Comparison of ENCODE assay signal across 21 cellular contexts in the genomic region with DNA sequence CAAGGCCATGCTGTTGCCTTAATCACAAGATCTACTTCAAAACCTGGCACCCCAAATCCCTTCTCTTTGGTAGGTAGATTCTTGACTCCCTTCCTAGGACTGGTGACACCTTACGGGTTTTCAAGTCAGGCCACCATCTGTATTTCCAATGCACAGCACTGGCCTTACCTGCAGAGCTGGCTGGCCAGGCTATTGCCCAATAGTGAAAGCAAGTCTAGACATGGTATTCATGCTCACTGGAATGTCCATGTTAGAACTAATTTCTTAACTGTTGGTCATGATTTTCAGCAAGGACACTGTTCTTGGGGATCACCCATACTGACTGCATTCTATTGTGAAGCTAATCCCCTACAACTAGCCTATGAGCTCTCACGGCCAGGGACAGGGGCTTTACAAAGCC.
"Had no signal": no experiment of that assay in that cellular context is flagged by ENCODE, and none has a peak within 500 bp of the region (broad histone marks: within the 10 kb centered on the region; RNA-seq: fewer than 3 reads in every experiment).

No MANE protein-coding gene starts in this region.

- H3K36me3 ChIP-seq: colonic mucosa, esophagus squamous epithelium, left ventricle myocardium inferior, neutrophil, sigmoid colon, vagina had no signal

- H3K4me1 Mint-ChIP-seq: endodermal cell, immature natural killer cell, naive B cell, nephron had no signal

- H3K4me3 Mint-ChIP-seq: endodermal cell, immature natural killer cell, naive B cell, nephron, type B pancreatic cell had no signal

- H3K36me3 Mint-ChIP-seq: immature natural killer cell, naive B cell, type B pancreatic cell had no signal

- ATAC-seq: foreskin keratinocyte had no signal

- H3K27ac ChIP-seq: colonic mucosa, esophagus squamous epithelium, foreskin keratinocyte, left ventricle myocardium inferior, neutrophil, sigmoid colon, skin epidermis, vagina had no signal

- DNase-seq: colonic mucosa; dermis blood vessel endothelial cell; endodermal cell; esophagus squamous epithelium; foreskin keratinocyte; immature natural killer cell; left ventricle myocardium inferior; mesendoderm; naive B cell; sigmoid colon; stimulated activated CD4-positive, alpha-beta T cell treated with anti-CD3 and anti-CD28 coated beads, Interleukin-2, amount 100 ng/mL, for 24 hours; stimulated activated CD4-positive, alpha-beta T cell treated with anti-CD3 and anti-CD28 coated beads, Interleukin-4, amount 100 ng/mL, for 4 hours; stimulated activated naive CD4-positive, alpha-beta T cell treated with Interleukin-2 at 50 U/mL for 16 hours had no signal

- H3K4me1 ChIP-seq: colonic mucosa, foreskin keratinocyte, left ventricle myocardium inferior, sigmoid colon, vagina had no signal

- H3K27ac Mint-ChIP-seq: endodermal cell, immature natural killer cell, naive B cell, nephron, type B pancreatic cell had no signal

- FAIRE-seq: endothelial cell of umbilical vein, keratinocyte had no signal

- H3K9me3 ChIP-seq: colonic mucosa, esophagus squamous epithelium, left ventricle myocardium inferior, neutrophil, sigmoid colon, vagina had no signal

- H3K9me3 Mint-ChIP-seq: nephron, type B pancreatic cell had no signal

- H3K27me3 ChIP-seq: colonic mucosa, esophagus squamous epithelium, foreskin keratinocyte, neutrophil, sigmoid colon, vagina had no signal

- H3K4me3 ChIP-seq: colonic mucosa, esophagus squamous epithelium, left ventricle myocardium inferior, lung, sigmoid colon, skin epidermis, vagina had no signal
